12 cellular contexts compared by ENCODE assay signal in genomic region chr1:20480261-20481157, GRCh38. TPM values are rescaled to one million over a fixed set of nuclear protein-coding genes. Genes with fewer than 3 reads are reported as not detected.
DNase-seq lines count a peak whose midpoint lies in the region; ATAC-seq and TF ChIP-seq lines count a peak whose summit lies in the region.
"Had no signal": no experiment of that assay in that cellular context is flagged by ENCODE, and none has a peak within 500 bp of the region (broad histone marks: within the 10 kb centered on the region; RNA-seq: fewer than 3 reads in every experiment).

No MANE protein-coding gene starts in this region.

- no peak overlapping the region for H3K4me3 Mint-ChIP-seq in activated CD8-positive, alpha-beta memory T cell treated with anti-CD3 and anti-CD28 coated beads, Interleukin-2, amount 10 ng/mL, durations not matched to agents 7 days and 5 days
- H3K4me3 Mint-ChIP-seq: naive B cell had no signal

- DNase-seq in AG04450 (ENCODE audit: low read depth, low spot score) (no peak), NCI-H748 (lab: John Stamatoyannopoulos, UW; ENCODE audit: unreplicated experiment) (peak; percentile 81), globus pallidus (ENCODE audit: low spot score) (peak; percentile 96), DMS114 treated with DMSO at 0.1 percent for 48 hours (lab: John Stamatoyannopoulos, UW; ENCODE audit: unreplicated experiment) (no peak), SIG-M5 (lab: John Stamatoyannopoulos, UW) (no peak), GM13977 (ENCODE audit: low spot score) (no peak)
- no peak for DNase-seq in activated CD8-positive, alpha-beta memory T cell treated with anti-CD3 and anti-CD28 coated beads, Interleukin-2, amount 10 ng/mL, durations not matched to agents 7 days and 5 days
- DNase-seq: activated T-cell treated with anti-CD3 and anti-CD28 coated beads for 4 hours, DND-41, naive B cell had no signal

- no peak for ATAC-seq in activated CD8-positive, alpha-beta memory T cell treated with anti-CD3 and anti-CD28 coated beads, Interleukin-2, amount 10 ng/mL, durations not matched to agents 7 days and 5 days

- H3K4me3 ChIP-seq in AG04450 (ENCODE audit: low read depth, low read length) (no peak overlapping the region), mucosa of rectum (ENCODE audit: low read length in 2 of 2) (peak overlapping the region; percentile 16 to 44)
- H3K4me3 ChIP-seq: ascending aorta had no signal

- H3K27me3 ChIP-seq in AG04450 (ENCODE audit: control insufficient read depth, insufficient read depth, low read length) = no peaks in the 10 kb centered on the region
- peaks cover 2 to 6% of the 10 kb centered on the region in 2 donors for H3K27me3 ChIP-seq in mucosa of rectum (ENCODE audit: control insufficient read depth in 2 of 2, insufficient read depth in 2 of 2, low read length in 2 of 2)

- no peaks in the 10 kb centered on the region for H3K36me3 Mint-ChIP-seq in activated CD8-positive, alpha-beta memory T cell treated with anti-CD3 and anti-CD28 coated beads, Interleukin-2, amount 10 ng/mL, durations not matched to agents 7 days and 5 days

- no peaks in the 10 kb centered on the region for H3K9me3 Mint-ChIP-seq in activated CD8-positive, alpha-beta memory T cell treated with anti-CD3 and anti-CD28 coated beads, Interleukin-2, amount 10 ng/mL, durations not matched to agents 7 days and 5 days (ENCODE audit: low read depth)
- H3K9me3 Mint-ChIP-seq: naive B cell had no signal

- H3K9me3 ChIP-seq in AG04450 (ENCODE audit: control insufficient read depth, insufficient read depth, low read length) (peaks cover 10% of the 10 kb centered on the region; the same call in 1 of the 2 replicates), mucosa of rectum (ENCODE audit: control insufficient read depth in 2 of 2, low read length in 2 of 2) (no peaks in the 10 kb centered on the region)
- H3K9me3 ChIP-seq: ascending aorta had no signal

- H3K4me1 Mint-ChIP-seq in activated CD8-positive, alpha-beta memory T cell treated with anti-CD3 and anti-CD28 coated beads, Interleukin-2, amount 10 ng/mL, durations not matched to agents 7 days and 5 days = peaks cover 6% of the 10 kb centered on the region

- H3K27ac Mint-ChIP-seq in activated CD8-positive, alpha-beta memory T cell treated with anti-CD3 and anti-CD28 coated beads, Interleukin-2, amount 10 ng/mL, durations not matched to agents 7 days and 5 days = no peak overlapping the region
- H3K27ac Mint-ChIP-seq: naive B cell had no signal

- peak overlapping the region; percentile 73 for H3K27ac ChIP-seq in AG04450 (ENCODE audit: low read depth, low read length)
- peak overlapping the region; percentile 94 to 96 for H3K27ac ChIP-seq in mucosa of rectum (ENCODE audit: low read depth in 2 of 2, low read length in 2 of 2)
- H3K27ac ChIP-seq: ascending aorta had no signal

- POLR2A ChIA-PET in AG04450 (lab: Yijun Ruan, JAX) = no interaction called here

- H3K36me3 ChIP-seq in mucosa of rectum (ENCODE audit: control insufficient read depth in 2 of 2, insufficient read depth in 2 of 2, low read length in 2 of 2) = no peaks in the 10 kb centered on the region
- H3K36me3 ChIP-seq: ascending aorta had no signal

- CTCF ChIA-PET in AG04450 (lab: Charles Lee) = interaction anchor here (1.0 to 3.2 kb wide), 3 partner anchors 13 to 268 kb away, joined by 7 to 30 read pairs (median 8); no protein-coding TSS in a partner anchor
- CTCF ChIA-PET in activated CD8-positive, alpha-beta memory T cell treated with anti-CD3 and anti-CD28 coated beads, Interleukin-2, amount 10 ng/mL, durations not matched to agents 7 days and 5 days (lab: Charles Lee) = interaction anchor here (1.1 kb wide), 1 partner anchor 36 kb away, joined by 3 read pairs; no protein-coding TSS in a partner anchor

- H3K9ac ChIP-seq in mucosa of rectum (ENCODE audit: low read depth in 1 of 2, low read length in 2 of 2) = peak overlapping the region; percentile 32 to 75

- H3K27me3 Mint-ChIP-seq in activated CD8-positive, alpha-beta memory T cell treated with anti-CD3 and anti-CD28 coated beads, Interleukin-2, amount 10 ng/mL, durations not matched to agents 7 days and 5 days = peaks cover 87% of the 10 kb centered on the region

- TF ChIP-seq CTCF in AG04450 (IDR thresholded peaks at IDR 0.05; ENCODE audit: low read depth, low read length) (no peak), GM13977 (IDR thresholded peaks at IDR 0.05; ENCODE audit: extremely low read depth, insufficient read depth, missing control alignments) (no peak)

- peaks cover 63 to 69% of the 10 kb centered on the region in 2 donors for H3K4me1 ChIP-seq in mucosa of rectum (ENCODE audit: control insufficient read depth in 2 of 2, insufficient read depth in 2 of 2, low read length in 2 of 2)

- in situ Hi-C loops in GM13977 (cut with MboI; ENCODE audit: low pct_unique_long_range_greater_than_20kb, low sequenced_read_pairs, unreplicated experiment) = no loop called here

RNA-seq across cellular contexts. Expression of gene CAMK2N1, which starts 5.5 kb away (rescaled TPM):
- polyA plus RNA-seq in AG04450 (2011; rRNA removed) = 62.8 and 83.1 TPM in 2 replicates
- polyA minus RNA-seq in AG04450 (2011; rRNA and poly(A)+ RNA removed) = 15.7 and 19.8 TPM in 2 replicates
- total RNA-seq in activated CD8-positive, alpha-beta memory T cell treated with anti-CD3 and anti-CD28 coated beads, Interleukin-2, amount 10 ng/mL, durations not matched to agents 7 days and 5 days = under 1 TPM; 0.47 to 0.82 TPM

RNA-seq across cellular contexts. Expression of gene MUL1, which starts 27.4 kb away (rescaled TPM):
- 23.1 and 26.6 TPM in 2 replicates for polyA plus RNA-seq in AG04450 (2011; rRNA removed)
- polyA minus RNA-seq in AG04450 (2011; rRNA and poly(A)+ RNA removed) = 23.2 and 30.1 TPM in 2 replicates
- 10 to 100 TPM; 14.9 to 19.5 TPM for total RNA-seq in activated CD8-positive, alpha-beta memory T cell treated with anti-CD3 and anti-CD28 coated beads, Interleukin-2, amount 10 ng/mL, durations not matched to agents 7 days and 5 days

Comparison
In these comparisons a context has a peak if more than half of its experiments do, and no peak if none do; other contexts are left out.
1. DNase-seq: peak in NCI-H748 (single experiment) and globus pallidus (single experiment); none in AG04450 (single experiment), DMS114 treated with DMSO at 0.1 percent for 48 hours (single experiment), SIG-M5 (single experiment), GM13977 (single experiment) and activated CD8-positive, alpha-beta memory T cell treated with anti-CD3 and anti-CD28 coated beads, Interleukin-2, amount 10 ng/mL, durations not matched to agents 7 days and 5 days (single experiment).